ENCODE assay signal across 11 cellular contexts in the genomic region with DNA sequence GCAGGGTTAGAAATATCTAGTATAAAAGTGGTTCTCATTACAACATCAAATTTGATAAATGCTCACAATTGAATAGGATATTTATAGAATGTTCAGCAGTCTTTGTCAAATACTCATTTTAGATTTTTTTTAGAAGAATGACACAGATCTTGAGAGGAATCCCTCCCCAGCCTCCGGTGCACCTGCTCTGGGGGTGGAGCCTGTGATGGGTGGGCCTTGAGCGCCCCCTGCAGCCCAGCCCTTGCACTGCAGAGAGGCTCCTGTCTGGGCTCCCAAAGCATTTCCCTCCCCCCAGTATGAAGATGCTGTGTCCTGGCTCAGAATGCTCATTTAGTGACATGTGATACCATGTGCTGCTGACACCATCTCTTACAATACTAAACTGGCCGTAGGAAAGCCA.
DNase-seq lines count a peak whose midpoint lies in the region; ATAC-seq and TF ChIP-seq lines count a peak whose summit lies in the region.
"Had no signal": no experiment of that assay in that cellular context is flagged by ENCODE, and none has a peak within 500 bp of the region (broad histone marks: within the 10 kb centered on the region; RNA-seq: fewer than 3 reads in every experiment).

No MANE protein-coding gene starts in this region.

- no peaks in the 10 kb centered on the region for H3F3A ChIP-seq in Loucy (ENCODE audit: low read depth)

- H3K4me2 ChIP-seq in Loucy (ENCODE audit: low read depth, low read length, poor library complexity, severe bottlenecking) = no peak overlapping the region

- H3K4me1 ChIP-seq in Loucy (ENCODE audit: insufficient read depth, low read length, poor library complexity, severe bottlenecking) = peaks cover 16% of the 10 kb centered on the region
- H3K4me1 ChIP-seq in naive thymus-derived CD4-positive, alpha-beta T cell (ENCODE audit: control insufficient read depth in 2 of 2, insufficient read depth in 2 of 2, low read length in 2 of 2) = no peaks in the 10 kb centered on the region

- H3K36me3 Mint-ChIP-seq in naive thymus-derived CD4-positive, alpha-beta T cell = no peaks in the 10 kb centered on the region

- H3K79me2 ChIP-seq in Loucy (ENCODE audit: insufficient read depth, low read length) = no peaks in the 10 kb centered on the region

- ATAC-seq in naive thymus-derived CD4-positive, alpha-beta T cell = peak; percentile 80
- ATAC-seq in GM21723 (IDR thresholded peaks at IDR 0.05; ENCODE audit: unreplicated experiment) = no peak
- ATAC-seq: PC-3, right cardiac atrium had no signal

- no peak overlapping the region for H3K4me3 ChIP-seq in Loucy (ENCODE audit: low read length, poor library complexity, severe bottlenecking)
- no peak overlapping the region for H3K4me3 ChIP-seq in naive thymus-derived CD4-positive, alpha-beta T cell (ENCODE audit: low read length)

- H3K4me3 Mint-ChIP-seq in naive thymus-derived CD4-positive, alpha-beta T cell = no peak overlapping the region

- peaks cover 5% of the 10 kb centered on the region; the same call in 1 of the 2 replicates for H3K9me3 ChIP-seq in Loucy (ENCODE audit: insufficient read depth, low read depth, low read length)
- no peaks in the 10 kb centered on the region for H3K9me3 ChIP-seq in naive thymus-derived CD4-positive, alpha-beta T cell (ENCODE audit: control insufficient read depth in 2 of 3, low read length in 3 of 3)

- POLR2A ChIA-PET in naive thymus-derived CD4-positive, alpha-beta T cell (lab: Charles Lee) = no interaction called here
- POLR2A ChIA-PET in RWPE1 (lab: Yijun Ruan, JAX; ENCODE audit: low non-redundant PET) = no interaction called here

- TF ChIP-seq CTCF in C4-2B (conservative IDR thresholded peaks at IDR 0.05) = peak; percentile 86
- peak; percentile 84 for TF ChIP-seq CTCF in Loucy (conservative IDR thresholded peaks at IDR 0.05; ENCODE audit: low read length)
- TF ChIP-seq CTCF in RWPE1 (conservative IDR thresholded peaks at IDR 0.05; ENCODE audit: low read depth) = no peak; the same call in 1 of the 2 replicates

- DNase-seq in activated CD8-positive, alpha-beta memory T cell treated with anti-CD3 and anti-CD28 coated beads, Interleukin-2, amount 50 U/mL, for 4 hours = peak; percentile 51
- peak; percentile 48 to 73 (median 59) for DNase-seq in naive thymus-derived CD4-positive, alpha-beta T cell
- no peak for DNase-seq in RWPE1 (ENCODE audit: low spot score)
- no peak for DNase-seq in hepatic stellate cell (ENCODE audit: low spot score)
- DNase-seq in dermis blood vessel endothelial cell = no peak
- DNase-seq: PC-3 had no signal

- H3K27me3 ChIP-seq in Loucy (ENCODE audit: insufficient read depth, low read length, poor library complexity, severe bottlenecking) = no peaks in the 10 kb centered on the region
- no peaks in the 10 kb centered on the region for H3K27me3 ChIP-seq in naive thymus-derived CD4-positive, alpha-beta T cell (ENCODE audit: control insufficient read depth in 2 of 2, insufficient read depth in 2 of 2, low read length in 2 of 2)
- H3K27me3 ChIP-seq: BLaER1 treated with 17β-estradiol and CSF1 and Interleukin-3, amounts not matched to agents 10 nM and 100 nM had no signal

- no peaks in the 10 kb centered on the region for H3K9me2 ChIP-seq in Loucy (replicated peaks; ENCODE audit: low read depth, low read length)

- intact Hi-C loops in naive thymus-derived CD4-positive, alpha-beta T cell (cut with micrococcal nuclease) = no loop called here

- no peak overlapping the region for H2AFZ ChIP-seq in Loucy (ENCODE audit: low read length)

- CTCF ChIA-PET in naive thymus-derived CD4-positive, alpha-beta T cell (lab: Charles Lee) = interaction anchor here (0.7 kb wide), 1 partner anchor 9 kb away, joined by 3 read pairs; no protein-coding TSS in a partner anchor
- CTCF ChIA-PET in RWPE1 (lab: Yijun Ruan, JAX) = interaction anchor here (0.6 kb wide), 1 partner anchor 326 kb away, joined by 4 read pairs; no protein-coding TSS in a partner anchor

- H3K4me1 Mint-ChIP-seq in naive thymus-derived CD4-positive, alpha-beta T cell = no peaks in the 10 kb centered on the region

- H3K9ac ChIP-seq in Loucy (ENCODE audit: low read depth, low read length, poor library complexity, severe bottlenecking) = no peak overlapping the region
- H3K9ac ChIP-seq: BLaER1 treated with 17β-estradiol and CSF1 and Interleukin-3, amounts not matched to agents 10 nM and 100 nM had no signal

- no peaks in the 10 kb centered on the region for H4K20me1 ChIP-seq in Loucy (ENCODE audit: insufficient read depth, low read length, poor library complexity, severe bottlenecking)
- H4K20me1 ChIP-seq: BLaER1 treated with 17β-estradiol and CSF1 and Interleukin-3, amounts not matched to agents 10 nM and 100 nM had no signal

- H3K27ac ChIP-seq in C4-2B = no peak overlapping the region
- H3K27ac ChIP-seq in naive thymus-derived CD4-positive, alpha-beta T cell (ENCODE audit: low read depth, low read length) = no peak overlapping the region
- no peak overlapping the region for H3K27ac ChIP-seq in RWPE1

- H3K36me3 ChIP-seq in Loucy (ENCODE audit: insufficient read depth, low read length) = no peaks in the 10 kb centered on the region
- no peaks in the 10 kb centered on the region for H3K36me3 ChIP-seq in naive thymus-derived CD4-positive, alpha-beta T cell (ENCODE audit: control insufficient read depth in 2 of 3, insufficient read depth in 3 of 3, low read length in 3 of 3)
- H3K36me3 ChIP-seq: BLaER1 treated with 17β-estradiol and CSF1 and Interleukin-3, amounts not matched to agents 10 nM and 100 nM had no signal

- peak overlapping the region in 1 of 9 donors; percentile 29 for H3K27ac Mint-ChIP-seq in naive thymus-derived CD4-positive, alpha-beta T cell

- H3K27me3 Mint-ChIP-seq in naive thymus-derived CD4-positive, alpha-beta T cell = peaks cover 0 to 20% (median 11%) of the 10 kb centered on the region in 5 donors

- peaks cover 0 to 2% (median 0%) of the 10 kb centered on the region in 11 donors for H3K9me3 Mint-ChIP-seq in naive thymus-derived CD4-positive, alpha-beta T cell

Comparison
In these comparisons a context has a peak if more than half of its experiments do, and no peak if none do; other contexts are left out.
1. DNase-seq: peak in activated CD8-positive, alpha-beta memory T cell treated with anti-CD3 and anti-CD28 coated beads, Interleukin-2, amount 50 U/mL, for 4 hours (single experiment) and naive thymus-derived CD4-positive, alpha-beta T cell (9 of 9); none in RWPE1 (single experiment), hepatic stellate cell (single experiment) and dermis blood vessel endothelial cell (single experiment).